ENCODE assay signal across 8 cellular contexts in the genomic region with DNA sequence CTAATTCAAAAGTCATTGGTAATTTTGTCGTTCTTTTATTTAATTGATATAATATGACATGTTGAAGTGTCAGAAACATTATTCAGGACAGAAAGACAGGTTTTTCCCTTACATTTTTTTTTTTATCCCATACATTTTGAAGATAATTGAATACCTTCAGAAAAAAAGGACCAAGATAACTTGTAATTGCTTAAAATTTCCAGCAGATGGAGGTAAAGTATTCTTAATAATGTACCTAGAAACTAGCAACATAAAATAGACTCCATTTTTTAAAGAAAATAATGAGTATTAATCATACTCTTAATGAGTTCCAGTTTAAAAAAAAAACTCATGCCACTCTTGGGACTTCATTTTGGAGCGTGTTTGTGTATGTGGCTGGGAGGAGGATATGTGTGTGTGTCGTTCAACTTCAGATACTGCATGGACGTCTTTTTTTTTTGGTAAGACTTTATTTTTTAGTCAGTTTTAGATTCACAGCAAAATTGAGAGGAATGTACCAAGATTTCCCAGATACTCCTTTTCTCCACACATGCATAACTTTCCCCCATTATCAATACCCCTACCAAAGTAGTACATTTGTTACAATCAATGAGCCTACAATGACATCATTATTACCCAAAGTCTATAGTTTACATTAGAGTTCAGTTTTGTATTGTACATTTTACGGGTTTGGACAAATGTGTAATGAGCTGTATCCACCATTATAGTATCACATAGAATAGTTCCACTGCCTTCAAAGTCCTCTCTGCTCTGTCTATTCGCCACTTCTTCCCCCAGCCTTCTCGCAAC.
DNase-seq lines count a peak whose midpoint lies in the region; ATAC-seq, FAIRE-seq and TF ChIP-seq lines count a peak whose summit lies in the region.

No MANE protein-coding gene starts in this region.

- no peaks in the 10 kb centered on the region for H3K27me3 ChIP-seq in K562 (ENCODE audit: control insufficient read depth in 2 of 2, insufficient read depth in 2 of 2, low read length in 2 of 2)

- H3K9me1 ChIP-seq in K562 (ENCODE audit: control insufficient read depth, insufficient read depth, low read length) = no peaks in the 10 kb centered on the region

- POLR2A ChIA-PET in K562 (lab: Yijun Ruan, JAX) = interaction anchor here (0.5 kb wide), 1 partner anchor 500 kb away, joined by 3 read pairs; no protein-coding TSS in a partner anchor

- no peaks in the 10 kb centered on the region for H3K79me2 ChIP-seq in K562 (ENCODE audit: control insufficient read depth, insufficient read depth, low read length)

- FAIRE-seq in K562 (lab: Jason Lieb, UNC) = peak; percentile 32

- no peak overlapping the region for H3K9ac ChIP-seq in K562 (ENCODE audit: insufficient read depth in 1 of 2, low read depth in 2 of 2, low read length in 2 of 2)

- no peak overlapping the region for H3K27ac ChIP-seq in K562 (ENCODE audit: extremely low read depth, low read depth, low read length)

- BruUV-seq in K562 (replicated peaks; lab: Mats Ljungman, UMichigan) = no TSS peak

- DNase-seq in NCI-H510A treated with DMSO at 0.1 percent for 48 hours (lab: John Stamatoyannopoulos, UW) = peak; percentile 11
- no peak for DNase-seq in NCI-H510A (lab: John Stamatoyannopoulos, UW)
- peak; percentile 27 for DNase-seq in NB4 (ENCODE audit: low read depth)
- DNase-seq in K562 (ENCODE audit: extremely low read depth in 1 of 4, low spot score in 3 of 4) = peak in 2 of 4 experiments; percentile 3 to 13
- DNase-seq in lung microvascular endothelial cell (ENCODE audit: low read depth in 2 of 2) = peak; percentile 20 to 25
- DNase-seq in posterior cingulate gyrus = no peak
- DNase-seq in stimulated activated CD4-positive, alpha-beta T cell treated with anti-CD3 and anti-CD28 coated beads, Interleukin-15, amount 100 ng/mL, for 24 hours = no peak
- DNase-seq in stimulated activated CD4-positive, alpha-beta T cell treated with anti-CD3 and anti-CD28 coated beads, Interleukin-4, amount 100 ng/mL, for 1 hour = no peak

- H3K4me1 ChIP-seq in K562 (replicated peaks in 1 of 2; ENCODE audit: control insufficient read depth in 2 of 2, insufficient read depth in 2 of 2, low read length in 2 of 2) = peaks cover 0 to 4% of the 10 kb centered on the region in 2 experiments; a peak in 2 of 5 replicates

- H3K9me3 ChIP-seq in K562 (replicated peaks; ENCODE audit: control insufficient read depth, insufficient read depth, low read depth, low read length) = no peaks in the 10 kb centered on the region

- H3K4me2 ChIP-seq in K562 (ENCODE audit: insufficient read depth, low read length) = no peak overlapping the region

- no peaks in the 10 kb centered on the region for H3K36me3 ChIP-seq in K562 (ENCODE audit: control insufficient read depth, insufficient read depth, low read length)

- 9% methylated on average over 7 of the region's 7 CpGs for WGBS in K562 (ENCODE audit: insufficient coverage, low coverage, missing lambda C conversion rate)

- TF ChIP-seq POLR2A in NB4 (IDR thresholded peaks at IDR 0.05; ENCODE audit: extremely low read depth, insufficient read length) (no peak), K562 (conservative IDR thresholded peaks at IDR 0.05) (no peak)

- CTCF ChIA-PET in K562 (lab: Yijun Ruan, JAX; ENCODE audit: low intra/inter-chr PET ratio) = interaction anchor here (0.6 to 1.3 kb wide), 5 partner anchors 132 to 1205 kb away, joined by 3 to 11 read pairs (median 3); no protein-coding TSS in a partner anchor

- no peaks in the 10 kb centered on the region for H4K20me1 ChIP-seq in K562 (replicated peaks; ENCODE audit: control insufficient read depth, insufficient read depth, low read length)

- TF ChIP-seq CTCF in NB4 (IDR thresholded peaks at IDR 0.05; ENCODE audit: low read depth, low read length) = no peak
- TF ChIP-seq CTCF in K562 (IDR thresholded peaks at IDR 0.05 in 2 of 3, conservative IDR thresholded peaks at IDR 0.05 in 1 of 3; ENCODE audit: insufficient read depth in 2 of 3, low read depth in 1 of 3, low read length in 3 of 3) = peak in 1 of 3 experiments; percentile 62; a peak in 3 of 6 replicates

- H3K4me3 ChIP-seq in NB4 (ENCODE audit: low read depth, low read length) = no peak overlapping the region
- no peak overlapping the region for H3K4me3 ChIP-seq in K562

- TF ChIP-seq RAD21 in K562 (CRISPR knock-in tag; conservative IDR thresholded peaks at IDR 0.05 in 1 of 2, IDR thresholded peaks at IDR 0.05 in 1 of 2) = peak; percentile 52 to 67; a peak in 3 of 4 replicates

- in situ Hi-C loops in K562 (cut with MboI) = no loop called here

- peak; percentile 30; the same call in 2 of the 3 replicates for ATAC-seq in K562

- peak overlapping the region; percentile 66 for H2AFZ ChIP-seq in K562 (ENCODE audit: low read depth, low read length)

- intact Hi-C loops in K562 (cut with micrococcal nuclease) (loop anchor here (1.0 to 10.0 kb wide), 5 partner anchors 102 to 908 kb away; no protein-coding TSS in a partner anchor), posterior cingulate gyrus (cut with DNase I) (loop anchor here (1.0 to 10.0 kb wide), 3 partner anchors 98 to 259 kb away; no protein-coding TSS in a partner anchor)

- TF ChIP-seq EP300 in K562 (IDR thresholded peaks at IDR 0.05; ENCODE audit: low read length) = no peak

TF ChIP-seq in K562, 482 proteins besides CTCF, POLR2A, EP300 and RAD21:
- TF ChIP-seq PCBP1 (IDR thresholded peaks at IDR 0.05; ENCODE audit: low read depth, low read length, poor library complexity, severe bottlenecking) (no peak), EHMT2 (IDR thresholded peaks at IDR 0.05) (no peak), ZNF408 (CRISPR knock-in tag; IDR thresholded peaks at IDR 0.05; ENCODE audit: low read depth) (no peak), MCM7 (IDR thresholded peaks at IDR 0.05) (no peak), TRIM24 (IDR thresholded peaks at IDR 0.05) (no peak), RBM25 (IDR thresholded peaks at IDR 0.05; ENCODE audit: low read depth, low read length, severe bottlenecking) (no peak)
- TF ChIP-seq, protein P1, sequence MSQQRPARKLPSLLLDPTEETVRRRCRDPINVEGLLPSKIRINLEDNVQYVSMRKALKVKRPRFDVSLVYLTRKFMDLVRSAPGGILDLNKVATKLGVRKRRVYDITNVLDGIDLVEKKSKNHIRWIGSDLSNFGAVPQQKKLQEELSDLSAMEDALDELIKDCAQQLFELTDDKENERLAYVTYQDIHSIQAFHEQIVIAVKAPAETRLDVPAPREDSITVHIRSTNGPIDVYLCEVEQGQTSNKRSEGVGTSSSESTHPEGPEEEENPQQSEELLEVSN (IDR thresholded peaks at IDR 0.05; ENCODE audit: borderline replicate concordance in 1 of 2, extremely low read depth in 1 of 2, insufficient read depth in 1 of 2, insufficient read length in 1 of 2, low read depth in 1 of 2, low read length in 1 of 2, poor library complexity in 1 of 2, severe bottlenecking in 1 of 2) = no peak
- TF ChIP-seq, protein P2, sequence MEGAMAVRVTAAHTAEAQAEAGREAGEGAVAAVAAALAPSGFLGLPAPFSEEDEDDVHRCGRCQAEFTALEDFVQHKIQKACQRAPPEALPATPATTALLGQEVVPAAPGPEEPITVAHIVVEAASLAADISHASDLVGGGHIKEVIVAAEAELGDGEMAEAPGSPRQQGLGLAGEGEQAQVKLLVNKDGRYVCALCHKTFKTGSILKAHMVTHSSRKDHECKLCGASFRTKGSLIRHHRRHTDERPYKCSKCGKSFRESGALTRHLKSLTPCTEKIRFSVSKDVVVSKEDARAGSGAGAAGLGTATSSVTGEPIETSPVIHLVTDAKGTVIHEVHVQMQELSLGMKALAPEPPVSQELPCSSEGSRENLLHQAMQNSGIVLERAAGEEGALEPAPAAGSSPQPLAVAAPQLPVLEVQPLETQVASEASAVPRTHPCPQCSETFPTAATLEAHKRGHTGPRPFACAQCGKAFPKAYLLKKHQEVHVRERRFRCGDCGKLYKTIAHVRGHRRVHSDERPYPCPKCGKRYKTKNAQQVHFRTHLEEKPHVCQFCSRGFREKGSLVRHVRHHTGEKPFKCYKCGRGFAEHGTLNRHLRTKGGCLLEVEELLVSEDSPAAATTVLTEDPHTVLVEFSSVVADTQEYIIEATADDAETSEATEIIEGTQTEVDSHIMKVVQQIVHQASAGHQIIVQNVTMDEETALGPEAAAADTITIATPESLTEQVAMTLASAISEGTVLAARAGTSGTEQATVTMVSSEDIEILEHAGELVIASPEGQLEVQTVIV (CRISPR knock-in tag; IDR thresholded peaks at IDR 0.05; ENCODE audit: borderline replicate concordance) = no peak

Comparison
In these comparisons a context has a peak if more than half of its experiments do, and no peak if none do; other contexts are left out.
1. DNase-seq: peak in NCI-H510A treated with DMSO at 0.1 percent for 48 hours (single experiment), NB4 (single experiment) and lung microvascular endothelial cell (2 of 2); none in NCI-H510A (single experiment), posterior cingulate gyrus (0 of 10), stimulated activated CD4-positive, alpha-beta T cell treated with anti-CD3 and anti-CD28 coated beads, Interleukin-15, amount 100 ng/mL, for 24 hours (single experiment) and stimulated activated CD4-positive, alpha-beta T cell treated with anti-CD3 and anti-CD28 coated beads, Interleukin-4, amount 100 ng/mL, for 1 hour (single experiment).